Comparison of ENCODE assay signal across 13 cellular contexts in the genomic region with DNA sequence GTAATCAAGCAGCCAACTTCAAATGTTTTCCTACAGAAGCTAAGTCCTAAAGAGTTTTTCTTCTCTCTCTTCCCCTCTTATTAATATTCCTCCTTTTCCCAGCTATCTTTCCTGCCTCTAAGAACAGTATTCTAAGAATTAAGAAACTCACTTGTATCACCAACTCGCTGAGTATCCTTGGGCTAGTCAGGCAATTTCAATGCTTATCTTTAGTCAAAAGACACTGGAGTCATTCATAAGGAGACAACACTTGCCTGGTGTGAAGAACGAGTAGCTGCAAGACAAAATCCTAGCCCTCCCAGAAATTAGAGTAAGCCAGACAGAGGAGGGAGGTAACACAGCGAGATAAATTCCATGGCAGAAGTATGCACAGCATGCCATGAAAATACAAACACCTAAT. TPM values are rescaled to one million over a fixed set of nuclear protein-coding genes. Genes with fewer than 3 reads are reported as not detected.
DNase-seq lines count a peak whose midpoint lies in the region; ATAC-seq and TF ChIP-seq lines count a peak whose summit lies in the region.
"Had no signal": no experiment of that assay in that cellular context is flagged by ENCODE, and none has a peak within 500 bp of the region (broad histone marks: within the 10 kb centered on the region; RNA-seq: fewer than 3 reads in every experiment).

No MANE protein-coding gene starts in this region.

- no peaks in the 10 kb centered on the region for H3K9me3 ChIP-seq in PC-9 (ENCODE audit: insufficient read depth, low read depth)
- no peaks in the 10 kb centered on the region for H3K9me3 ChIP-seq in psoas muscle
- no peaks in the 10 kb centered on the region for H3K9me3 ChIP-seq in A673 (ENCODE audit: low read depth, low read length, poor library complexity, severe bottlenecking)

- TF ChIP-seq CTCF in PC-9 (conservative IDR thresholded peaks at IDR 0.05): no peak
- TF ChIP-seq CTCF in psoas muscle (IDR thresholded peaks at IDR 0.05): no peak
- no peak for TF ChIP-seq CTCF in A673 (conservative IDR thresholded peaks at IDR 0.05; ENCODE audit: low read depth, low read length)

- no peak overlapping the region for H2AFZ ChIP-seq in PC-9

- H3K79me2 ChIP-seq in PC-9 (ENCODE audit: low read depth): peaks cover 97% of the 10 kb centered on the region

- no peaks in the 10 kb centered on the region for H3K9me2 ChIP-seq in PC-9 (ENCODE audit: insufficient read depth)

- intact Hi-C loops in PC-9 (cut with micrococcal nuclease; ENCODE audit: unreplicated experiment): no loop called here
- intact Hi-C loops in psoas muscle (cut with DNase I): no loop called here
- intact Hi-C loops in A673 (cut with micrococcal nuclease; ENCODE audit: unreplicated experiment): no loop called here

- ATAC-seq in psoas muscle: no peak
- ATAC-seq in GM18517 (IDR thresholded peaks at IDR 0.05; ENCODE audit: unreplicated experiment): no peak
- ATAC-seq in GM21360 (IDR thresholded peaks at IDR 0.05; ENCODE audit: unreplicated experiment): no peak
- ATAC-seq: activated CD8-positive, alpha-beta memory T cell treated with anti-CD3 and anti-CD28 coated beads, Interleukin-2, amount 10 ng/mL, durations not matched to agents 7 days and 5 days had no signal

- no peaks in the 10 kb centered on the region for H3K27me3 ChIP-seq in PC-9 (ENCODE audit: insufficient read depth, low read depth)
- no peaks in the 10 kb centered on the region for H3K27me3 ChIP-seq in psoas muscle (ENCODE audit: insufficient read depth in 3 of 3, low read length in 2 of 3)
- no peaks in the 10 kb centered on the region for H3K27me3 ChIP-seq in A673 (replicated peaks; ENCODE audit: insufficient read depth, low read depth, low read length, poor library complexity)
- H3K27me3 ChIP-seq: BLaER1 had no signal

- DNase-seq in COLO829 (ENCODE audit: low spot score) (peak; percentile 23), PC-9 (no peak), foreskin melanocyte (peak; percentile 70), psoas muscle (no peak), A673 (ENCODE audit: low spot score) (no peak)
- no peak for DNase-seq in effector CD8-positive, alpha-beta T cell (lab: John Stamatoyannopoulos, UW)
- DNase-seq: activated CD8-positive, alpha-beta memory T cell treated with anti-CD3 and anti-CD28 coated beads, Interleukin-2, amount 10 ng/mL, durations not matched to agents 7 days and 5 days; cerebellar nuclear complex; RPMI8226 had no signal

- WGBS in psoas muscle, 3 donors: 54 to 66% (median 60%) methylated on average over 3 of the region's 3 CpGs

- POLR2A ChIA-PET in PC-9 (lab: Charles Lee; ENCODE audit: unreplicated experiment) (no interaction called here), A673 (lab: Charles Lee; ENCODE audit: low non-redundant PET) (no interaction called here)

- BruUV-seq in PC-9 (replicated peaks; lab: Mats Ljungman, UMichigan): no TSS peak
- no TSS peak for BruUV-seq in A673 (replicated peaks; lab: Mats Ljungman, UMichigan)

- H3K4me3 ChIP-seq in PC-9: no peak overlapping the region
- H3K4me3 ChIP-seq in psoas muscle: no peak overlapping the region
- no peak overlapping the region for H3K4me3 ChIP-seq in A673 (ENCODE audit: low read depth, low read length, poor library complexity, severe bottlenecking)
- H3K4me3 ChIP-seq: BLaER1, GM12878 had no signal

- H3F3A ChIP-seq in PC-9 (ENCODE audit: insufficient read depth, low read depth): peaks cover 22% of the 10 kb centered on the region; the same call in 1 of the 2 replicates

- H3K36me3 ChIP-seq in PC-9 (ENCODE audit: low read depth) (no peaks in the 10 kb centered on the region), psoas muscle (ENCODE audit: insufficient read depth in 1 of 2, low read depth in 1 of 2) (no peaks in the 10 kb centered on the region), A673 (ENCODE audit: insufficient read depth, low read length, poor library complexity, severe bottlenecking) (no peaks in the 10 kb centered on the region)

- CTCF ChIA-PET in PC-9 (lab: Charles Lee) (no interaction called here), A673 (lab: Charles Lee) (no interaction called here)

- H4K20me1 ChIP-seq in PC-9 (ENCODE audit: insufficient read depth): peaks cover 61% of the 10 kb centered on the region

- H3K4me2 ChIP-seq in PC-9: no peak overlapping the region

- H3K4me1 ChIP-seq in PC-9 (replicated peaks; ENCODE audit: insufficient read depth) (no peaks in the 10 kb centered on the region), psoas muscle (peaks cover 83% of the 10 kb centered on the region), A673 (ENCODE audit: insufficient read depth, low read length, poor library complexity, severe bottlenecking) (peaks cover 34% of the 10 kb centered on the region)

- H3K27ac ChIP-seq in PC-9: peak overlapping the region; percentile 21; the same call in 1 of the 2 replicates
- H3K27ac ChIP-seq in psoas muscle: peak overlapping the region; percentile 70
- no peak overlapping the region for H3K27ac ChIP-seq in A673 (ENCODE audit: low read depth, low read length, poor library complexity, severe bottlenecking)
- H3K27ac ChIP-seq: BLaER1 had no signal

RNA-seq across cellular contexts. Expression of a gene that starts 10.7 kb away (rescaled TPM):
- total RNA-seq in PC-9 (2021) (39.1 and 42.2 TPM in 2 replicates), psoas muscle (10 to 100 TPM; 11.2 to 14.8 (median 12.7) TPM), A673 (2021) (41.2 and 41.4 TPM in 2 replicates)
- polyA plus RNA-seq in psoas muscle: 10 to 100 TPM in 1 of 3 donors, 1 to 10 TPM in 2; 8.0 to 14.5 (median 8.3) TPM

Comparison
In these comparisons a context has a peak if more than half of its experiments do, and no peak if none do; other contexts are left out.
1. DNase-seq: peak in COLO829 (single experiment) and foreskin melanocyte (single experiment); none in PC-9 (0 of 2), psoas muscle (0 of 2), effector CD8-positive, alpha-beta T cell (single experiment) and A673 (single experiment).